In the genomic region with DNA sequence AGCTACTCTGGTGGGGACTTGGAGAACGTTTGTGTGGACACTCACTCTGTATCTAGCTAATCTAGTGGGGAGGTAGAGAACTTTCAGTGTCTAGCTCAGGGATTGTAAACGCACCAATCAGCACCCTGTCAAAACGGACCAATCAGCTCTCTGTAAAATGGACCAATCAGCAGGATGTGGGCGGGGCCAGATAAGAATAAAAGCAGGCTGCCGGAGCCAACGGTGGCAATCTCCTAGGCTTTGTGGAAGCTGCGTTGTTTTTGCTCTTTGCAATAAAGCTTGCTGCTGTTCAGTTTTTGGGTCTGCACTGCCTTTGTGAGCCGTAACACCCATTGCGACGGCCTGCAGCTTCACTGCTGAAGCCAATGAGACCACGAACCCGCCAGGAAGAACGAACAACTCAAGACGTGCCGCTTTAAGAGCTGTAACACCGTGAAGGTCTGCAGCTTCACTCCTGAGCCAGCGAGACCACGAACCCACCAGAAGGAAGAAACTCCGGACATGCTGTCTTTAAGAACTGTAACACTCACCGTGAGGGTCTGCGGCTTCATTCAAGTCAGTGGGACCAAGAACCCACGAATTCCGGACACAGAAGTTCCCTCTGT, we compare ENCODE assay signal across 8 cellular contexts.
DNase-seq lines count a peak whose midpoint lies in the region; ATAC-seq and TF ChIP-seq lines count a peak whose summit lies in the region.
"Not testable (repeated sequence)": the region's sequence is repeated elsewhere in the genome, so short reads cannot be mapped to it uniquely, and the experiment has no call there.

No MANE protein-coding gene starts in this region.

- not testable (repeated sequence) for H3K9me3 Mint-ChIP-seq in central memory CD8-positive, alpha-beta T cell
- H3K9me3 Mint-ChIP-seq in nephron progenitor cell = peaks cover 17% of the 10 kb centered on the region

- DNase-seq in AML-193 (lab: John Stamatoyannopoulos, UW) (peak; percentile 62 to 80), Kasumi-1 (lab: John Stamatoyannopoulos, UW) (peak; percentile 84), activated gamma-delta T cell treated with Interleukin-2 at 50 U/mL for 16 hours (peak; percentile 53)
- DNase-seq in activated CD4-positive, alpha-beta T cell treated with anti-CD3 and anti-CD28 coated beads for 1 hour = peak; percentile 35
- DNase-seq in activated CD8-positive, alpha-beta memory T cell treated with anti-CD3 and anti-CD28 coated beads, Interleukin-2, amount 50 U/mL, for 1 hour (ENCODE audit: extremely low read depth) = peak; percentile 45
- DNase-seq in central memory CD8-positive, alpha-beta T cell (ENCODE audit: low spot score in 2 of 2) = peak in 1 of 2 donors; percentile 30
- DNase-seq in nephron progenitor cell = not testable (repeated sequence)
- DNase-seq in stimulated activated CD8-positive, alpha-beta memory T cell treated with anti-CD3 and anti-CD28 coated beads, Interleukin-12 subunit alpha, Interleukin-12 subunit beta, amount 100 ng/mL, for 1 hour (ENCODE audit: low read depth) = peak; percentile 32

- not testable (repeated sequence) for H3K36me3 Mint-ChIP-seq in central memory CD8-positive, alpha-beta T cell (ENCODE audit: insufficient read depth); nephron progenitor cell (ENCODE audit: low read depth)

- ATAC-seq in central memory CD8-positive, alpha-beta T cell (replicated peaks; ENCODE audit: extremely low read depth, poor library complexity, severe bottlenecking) = not testable (repeated sequence)

- H3K27me3 Mint-ChIP-seq in central memory CD8-positive, alpha-beta T cell = not testable (repeated sequence)
- peaks cover 26% of the 10 kb centered on the region for H3K27me3 Mint-ChIP-seq in nephron progenitor cell (ENCODE audit: low read depth, poor library complexity)

- H3K27ac Mint-ChIP-seq in central memory CD8-positive, alpha-beta T cell (ENCODE audit: low read depth) = not testable (repeated sequence)
- H3K27ac Mint-ChIP-seq in nephron progenitor cell = peak overlapping the region; percentile 42

- TF ChIP-seq CTCF in nephron progenitor cell (IDR thresholded peaks at IDR 0.05) = not testable (repeated sequence)

- not testable (repeated sequence) for H3K4me1 Mint-ChIP-seq in central memory CD8-positive, alpha-beta T cell; nephron progenitor cell

- H3K4me3 Mint-ChIP-seq in central memory CD8-positive, alpha-beta T cell = peak overlapping the region; percentile 72
- not testable (repeated sequence) for H3K4me3 Mint-ChIP-seq in nephron progenitor cell
